In the genomic region with DNA sequence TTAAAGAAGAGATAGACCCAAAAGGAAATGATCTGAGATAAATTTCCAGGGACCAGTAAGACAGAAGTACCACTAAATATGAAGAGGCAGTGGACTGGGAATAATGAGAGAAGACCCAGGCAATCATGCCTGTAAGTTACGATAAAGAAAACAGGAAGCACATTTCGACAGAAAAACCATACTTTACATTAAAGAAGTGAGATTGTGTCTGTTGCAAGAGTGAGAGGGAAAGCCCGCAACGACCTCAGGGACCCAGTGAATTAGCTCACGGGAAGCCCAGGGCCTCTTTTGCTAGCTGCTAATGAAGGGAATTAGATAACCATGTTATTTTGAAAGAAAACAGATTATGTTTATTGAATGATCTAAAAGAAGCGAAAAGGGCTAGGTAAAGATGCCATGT, we compare ENCODE assay signal across 11 cellular contexts. TPM values are rescaled to one million over a fixed set of nuclear protein-coding genes. Genes with fewer than 3 reads are reported as not detected.
DNase-seq lines count a peak whose midpoint lies in the region; ATAC-seq and TF ChIP-seq lines count a peak whose summit lies in the region.
"Had no signal": no experiment of that assay in that cellular context is flagged by ENCODE, and none has a peak within 500 bp of the region (broad histone marks: within the 10 kb centered on the region; RNA-seq: fewer than 3 reads in every experiment).

No MANE protein-coding gene starts in this region.

- peak overlapping the region; percentile 78 for H3K27ac Mint-ChIP-seq in activated naive CD4-positive, alpha-beta T cell treated with anti-CD3 and anti-CD28 coated beads for 36 hours
- H3K27ac Mint-ChIP-seq in activated B cell treated with CpG ODN at 0.5 μM for 24 hours (no peak overlapping the region), endodermal cell (no peak overlapping the region)
- H3K27ac Mint-ChIP-seq: H9 had no signal

- DNase-seq in activated naive CD4-positive, alpha-beta T cell treated with anti-CD3 and anti-CD28 coated beads for 36 hours = peak; percentile 69
- no peak for DNase-seq in activated naive CD4-positive, alpha-beta T cell (lab: John Stamatoyannopoulos, UW)
- DNase-seq in KBM-7 = peak; percentile 94
- peak; percentile 44 for DNase-seq in activated B cell treated with CpG ODN at 0.5 μM for 24 hours
- DNase-seq in mammary epithelial cell = no peak
- DNase-seq in endodermal cell = no peak
- no peak for DNase-seq in EL
- DNase-seq: H9, NCI-H510A treated with DMSO at 0.1 percent for 48 hours, WERI-Rb-1 had no signal

- no peaks in the 10 kb centered on the region for H3K9me3 ChIP-seq in subcutaneous abdominal adipose tissue (ENCODE audit: control insufficient read depth in 5 of 5, low read length in 5 of 5)
- H3K9me3 ChIP-seq in mammary epithelial cell (replicated peaks; ENCODE audit: insufficient read depth, low read length) = no peaks in the 10 kb centered on the region
- no peaks in the 10 kb centered on the region for H3K9me3 ChIP-seq in endodermal cell (ENCODE audit: control insufficient read depth, low read length)

- in situ Hi-C loops in KBM-7 (cut with MboI; ENCODE audit: low pct_unique_long_range_greater_than_20kb, low sequenced_read_pairs) = no loop called here
- in situ Hi-C loops in mammary epithelial cell (cut with MboI; ENCODE audit: low sequenced_read_pairs in 2 of 2) = no loop called here

- peak overlapping the region; percentile 44 for H3K4me3 Mint-ChIP-seq in activated naive CD4-positive, alpha-beta T cell treated with anti-CD3 and anti-CD28 coated beads for 36 hours
- H3K4me3 Mint-ChIP-seq in activated B cell treated with CpG ODN at 0.5 μM for 24 hours (peak overlapping the region; percentile 72), endodermal cell (no peak overlapping the region)
- H3K4me3 Mint-ChIP-seq: H9 had no signal

- WGBS in mammary epithelial cell (ENCODE audit: low coverage, missing lambda C conversion rate) = 63% methylated on average over 6 of the region's 6 CpGs
- whole genome bisulfite sequencing in endodermal cell (ENCODE audit: insufficient coverage in 1 of 2, insufficient read length in 1 of 2), 2 experiments = 86 to 89% methylated on average over 4 to 6 of the region's 6 CpGs

- H3K9ac ChIP-seq in subcutaneous abdominal adipose tissue (ENCODE audit: low read length in 5 of 5) = no peak overlapping the region
- no peak overlapping the region for H3K9ac ChIP-seq in mammary epithelial cell (ENCODE audit: insufficient read depth, low read length)
- H3K9ac ChIP-seq in endodermal cell (ENCODE audit: extremely low read depth, low read length, poor library complexity, severe bottlenecking) = no peak overlapping the region

- no peaks in the 10 kb centered on the region for H3K27me3 ChIP-seq in subcutaneous abdominal adipose tissue (ENCODE audit: control insufficient read depth in 5 of 5, insufficient read depth in 4 of 5, low read length in 5 of 5)
- H3K27me3 ChIP-seq in mammary epithelial cell (ENCODE audit: insufficient read depth, low read length) = no peaks in the 10 kb centered on the region
- H3K27me3 ChIP-seq in endodermal cell (ENCODE audit: control insufficient read depth, insufficient read depth, low read length, poor library complexity, severe bottlenecking) = no peaks in the 10 kb centered on the region

- H3K27ac ChIP-seq in subcutaneous abdominal adipose tissue (ENCODE audit: low read depth, low read length) (peak overlapping the region; percentile 33), mammary epithelial cell (ENCODE audit: insufficient read depth, low read depth, low read length) (no peak overlapping the region), endodermal cell (ENCODE audit: low read depth, low read length) (no peak overlapping the region)
- H3K27ac ChIP-seq: WERI-Rb-1 had no signal

- H3K9me3 Mint-ChIP-seq in activated naive CD4-positive, alpha-beta T cell treated with anti-CD3 and anti-CD28 coated beads for 36 hours = no peaks in the 10 kb centered on the region
- H3K9me3 Mint-ChIP-seq in activated B cell treated with CpG ODN at 0.5 μM for 24 hours (no peaks in the 10 kb centered on the region), endodermal cell (no peaks in the 10 kb centered on the region)
- H3K9me3 Mint-ChIP-seq: H9 had no signal

- H3K36me3 Mint-ChIP-seq in activated naive CD4-positive, alpha-beta T cell treated with anti-CD3 and anti-CD28 coated beads for 36 hours (ENCODE audit: low read depth) = no peaks in the 10 kb centered on the region
- no peaks in the 10 kb centered on the region for H3K36me3 Mint-ChIP-seq in activated B cell treated with CpG ODN at 0.5 μM for 24 hours (ENCODE audit: low read depth)
- H3K36me3 Mint-ChIP-seq in endodermal cell (ENCODE audit: low read depth) = no peaks in the 10 kb centered on the region

- intact Hi-C loops in activated naive CD4-positive, alpha-beta T cell treated with anti-CD3 and anti-CD28 coated beads for 36 hours (cut with micrococcal nuclease) = loop anchor here (1.0 to 5.0 kb wide), 2 partner anchors 28 to 572 kb away; no protein-coding TSS in a partner anchor
- intact Hi-C loops in activated B cell treated with CpG ODN at 0.5 μM for 24 hours (cut with micrococcal nuclease) = loop anchor here (1.0 to 10.0 kb wide), 8 partner anchors 28 to 586 kb away; a partner anchor contains a TSS
- intact Hi-C loops in mammary epithelial cell (cut with micrococcal nuclease) = loop anchor here (5.0 kb wide), 1 partner anchor 58 kb away; no protein-coding TSS in a partner anchor

- CTCF ChIA-PET in activated naive CD4-positive, alpha-beta T cell treated with anti-CD3 and anti-CD28 coated beads for 36 hours (lab: Charles Lee) = interaction anchor here (0.5 kb wide), 1 partner anchor 61 kb away, joined by 4 read pairs; no protein-coding TSS in a partner anchor
- CTCF ChIA-PET in activated B cell treated with CpG ODN at 0.5 μM for 24 hours (lab: Charles Lee) (interaction anchor here (1.1 kb wide), 1 partner anchor 20 kb away, joined by 3 read pairs; no protein-coding TSS in a partner anchor), mammary epithelial cell (lab: Charles Lee; ENCODE audit: low non-redundant PET) (no interaction called here)

- H3K4me1 ChIP-seq in subcutaneous abdominal adipose tissue (ENCODE audit: control insufficient read depth in 5 of 5, insufficient read depth in 5 of 5, low read length in 5 of 5) = peaks cover 0 to 13% (median 6%) of the 10 kb centered on the region in 5 donors
- H3K4me1 ChIP-seq in mammary epithelial cell (ENCODE audit: insufficient read depth, low read length) = no peaks in the 10 kb centered on the region
- no peaks in the 10 kb centered on the region for H3K4me1 ChIP-seq in endodermal cell (ENCODE audit: control insufficient read depth, insufficient read depth, low read length)

- no peaks in the 10 kb centered on the region for H3K27me3 Mint-ChIP-seq in activated naive CD4-positive, alpha-beta T cell treated with anti-CD3 and anti-CD28 coated beads for 36 hours (ENCODE audit: low read depth)
- no peaks in the 10 kb centered on the region for H3K27me3 Mint-ChIP-seq in activated B cell treated with CpG ODN at 0.5 μM for 24 hours
- H3K27me3 Mint-ChIP-seq in endodermal cell (ENCODE audit: insufficient read depth) = no peaks in the 10 kb centered on the region

- H3K79me2 ChIP-seq in mammary epithelial cell (ENCODE audit: insufficient read depth, low read length) = no peaks in the 10 kb centered on the region

- peak; percentile 61 for ATAC-seq in activated B cell treated with CpG ODN at 0.5 μM for 24 hours (ENCODE audit: low read depth)

- H4K20me1 ChIP-seq in mammary epithelial cell (ENCODE audit: insufficient read depth, low read length) = no peaks in the 10 kb centered on the region

- no peak overlapping the region for H2AFZ ChIP-seq in mammary epithelial cell (ENCODE audit: low read depth, low read length)

- H3K4me1 Mint-ChIP-seq in activated naive CD4-positive, alpha-beta T cell treated with anti-CD3 and anti-CD28 coated beads for 36 hours (ENCODE audit: low read depth) = peaks cover 16% of the 10 kb centered on the region
- H3K4me1 Mint-ChIP-seq in activated B cell treated with CpG ODN at 0.5 μM for 24 hours (peaks cover 39% of the 10 kb centered on the region), endodermal cell (no peaks in the 10 kb centered on the region)
- H3K4me1 Mint-ChIP-seq: H9 had no signal

- no peak overlapping the region for H3K4me2 ChIP-seq in mammary epithelial cell (ENCODE audit: insufficient read depth, low read depth, low read length)

- H3K4me3 ChIP-seq in subcutaneous abdominal adipose tissue (ENCODE audit: low read depth in 1 of 5, low read length in 5 of 5) (no peak overlapping the region), mammary epithelial cell (replicated peaks in 1 of 3; ENCODE audit: insufficient read depth in 1 of 3, low read depth in 2 of 3, low read length in 3 of 3) (no peak overlapping the region), endodermal cell (ENCODE audit: low read length) (no peak overlapping the region)

- POLR2A ChIA-PET in activated B cell treated with CpG ODN at 0.5 μM for 24 hours (lab: Charles Lee) = interaction anchor here (0.9 to 10.6 kb wide), 6 partner anchors 29 to 380 kb away, joined by 3 to 126 read pairs (median 3); a partner anchor contains a TSS

- no peaks in the 10 kb centered on the region for H3K36me3 ChIP-seq in subcutaneous abdominal adipose tissue (ENCODE audit: control insufficient read depth in 5 of 5, insufficient read depth in 5 of 5, low read length in 5 of 5)
- H3K36me3 ChIP-seq in mammary epithelial cell (ENCODE audit: insufficient read depth, low read length) = no peaks in the 10 kb centered on the region
- no peaks in the 10 kb centered on the region for H3K36me3 ChIP-seq in endodermal cell (ENCODE audit: control insufficient read depth, insufficient read depth, low read length)
- H3K36me3 ChIP-seq: WERI-Rb-1 had no signal

- dilution Hi-C loops in mammary epithelial cell (cut with HindIII; ENCODE audit: low sequenced_read_pairs) = no loop called here

- BruUV-seq in mammary epithelial cell (replicated peaks; lab: Mats Ljungman, UMichigan) = no TSS peak

- TF ChIP-seq CTCF in activated B cell treated with CpG ODN at 0.5 μM for 24 hours (IDR thresholded peaks at IDR 0.05) (no peak), mammary epithelial cell (conservative IDR thresholded peaks at IDR 0.05 in 1 of 2, IDR thresholded peaks at IDR 0.05 in 1 of 2; ENCODE audit: extremely low read depth in 1 of 2, insufficient read depth in 1 of 2, low read depth in 1 of 2, low read length in 2 of 2) (no peak), endodermal cell (conservative IDR thresholded peaks at IDR 0.05) (no peak)

RNA-seq across cellular contexts. Expression of a gene that starts 28.9 kb away (rescaled TPM):
- total RNA-seq in activated naive CD4-positive, alpha-beta T cell treated with anti-CD3 and anti-CD28 coated beads for 36 hours = 10 to 100 TPM; 29.8 to 31.9 TPM
- 46.3 and 47.0 TPM in 2 replicates for total RNA-seq in activated B cell treated with CpG ODN at 0.5 μM for 24 hours
- total RNA-seq in mammary epithelial cell = 100 to 1,000 TPM in 1 of 2 donors, 10 to 100 TPM in 1; 28.9 to 126 TPM
- 27.6 TPM for polyA plus RNA-seq in mammary epithelial cell
- 45.5 TPM for polyA minus RNA-seq in mammary epithelial cell
- total RNA-seq in endodermal cell = 1 to 10 TPM; 3.8 to 5.2 TPM
- polyA plus RNA-seq in endodermal cell (2013, experiment 1 of 2) = 14.2 TPM
- polyA plus RNA-seq in endodermal cell (2013, experiment 2 of 2) = 16.0 TPM

Comparison
In these comparisons a context has a peak if more than half of its experiments do, and no peak if none do; other contexts are left out.
1. DNase-seq: peak in activated naive CD4-positive, alpha-beta T cell treated with anti-CD3 and anti-CD28 coated beads for 36 hours (single experiment), KBM-7 (single experiment) and activated B cell treated with CpG ODN at 0.5 μM for 24 hours (single experiment); none in activated naive CD4-positive, alpha-beta T cell (0 of 4), mammary epithelial cell (single experiment), endodermal cell (single experiment) and EL (single experiment).